Comparison of ENCODE assay signal across 28 cellular contexts in the genomic region with DNA sequence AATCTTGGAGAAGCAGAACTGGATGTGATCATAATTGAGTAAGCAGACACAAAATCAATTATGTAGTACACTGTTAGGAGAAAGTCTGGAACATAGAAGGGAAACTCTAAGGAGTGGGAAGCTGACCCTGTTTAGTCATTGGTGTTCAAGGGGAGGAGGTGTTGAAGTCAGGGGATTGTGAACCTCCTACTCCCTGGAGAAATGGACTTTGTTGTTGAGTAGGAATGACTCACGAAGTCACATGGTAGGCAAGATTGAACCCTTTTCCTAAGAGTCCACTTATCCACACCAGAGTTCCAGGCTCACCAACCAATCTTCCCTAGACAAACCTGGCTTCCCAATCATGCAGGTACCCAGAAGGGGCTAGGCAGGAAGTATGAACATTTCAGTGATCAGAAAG.
DNase-seq lines count a peak whose midpoint lies in the region; ATAC-seq, FAIRE-seq and TF ChIP-seq lines count a peak whose summit lies in the region.
"Had no signal": no experiment of that assay in that cellular context is flagged by ENCODE, and none has a peak within 500 bp of the region (broad histone marks: within the 10 kb centered on the region; RNA-seq: fewer than 3 reads in every experiment).

No MANE protein-coding gene starts in this region.

- peak; percentile 14 for DNase-seq in LHCN-M2 (ENCODE audit: low read depth)
- peak; percentile 48 for DNase-seq in bronchial epithelial cell (ENCODE audit: low read depth)
- DNase-seq in kidney tubule cell (ENCODE audit: low spot score), result peak; percentile 26
- peak; percentile 16 for DNase-seq in stromal cell of bone marrow (ENCODE audit: low read depth)
- DNase-seq in NCI-H2081 (lab: John Stamatoyannopoulos, UW), result no peak
- DNase-seq in GM19240 (ENCODE audit: insufficient read length, low spot score), result no peak
- DNase-seq: activated CD4-positive, alpha-beta T cell treated with anti-CD3 and anti-CD28 coated beads, Interleukin-2, amount 50 U/mL, for 1 hour; activated CD4-positive, CD25-positive, alpha-beta regulatory T cell; activated gamma-delta T cell treated with Interleukin-2 at 50 U/mL for 16 hours; activated naive CD8-positive, alpha-beta T cell treated with anti-CD3 and anti-CD28 coated beads, Interleukin-2, amount 10 ng/mL, durations not matched to agents 7 days and 5 days; activated T-cell treated with anti-CD3 and anti-CD28 coated beads, Interleukin-2, amount 50 U/mL, for 4 hours; esophagus squamous epithelium; IMR-90; left ventricle myocardium superior; mesendoderm; NCI-H146; NCI-H2107; NCI-H510A treated with DMSO at 0.1 percent for 48 hours; OCI-M1; posterior cingulate gyrus; right cardiac atrium; stomach; T-cell; tibial artery had no signal

- H3K27me3 ChIP-seq in bronchial epithelial cell (ENCODE audit: control insufficient read depth, insufficient read depth, low read length), result peaks cover 3% of the 10 kb centered on the region

- no peak overlapping the region for H3K4me3 ChIP-seq in bronchial epithelial cell (ENCODE audit: low read depth, low read length)
- H3K4me3 ChIP-seq: esophagus squamous epithelium, stomach, tibial artery had no signal

- TF ChIP-seq CTCF in bronchial epithelial cell (IDR thresholded peaks at IDR 0.05; ENCODE audit: insufficient read depth, low read length, severe bottlenecking), result no peak

- no peaks in the 10 kb centered on the region for H3K36me3 ChIP-seq in bronchial epithelial cell (ENCODE audit: control insufficient read depth, insufficient read depth, low read length)
- H3K36me3 ChIP-seq: esophagus squamous epithelium, stomach, tibial artery had no signal

- no peak for FAIRE-seq in bronchial epithelial cell (lab: Jason Lieb, UNC)
- FAIRE-seq: astrocyte, G401.6 had no signal

- ATAC-seq in GM19395 (IDR thresholded peaks at IDR 0.05; ENCODE audit: unreplicated experiment), result no peak
- ATAC-seq: activated T-cell treated with anti-CD3 and anti-CD28 coated beads, Interleukin-2, amount 50 U/mL, for 4 hours; HCT116; left ventricle myocardium superior; right cardiac atrium; T-cell had no signal

Comparison
In these comparisons a context has a peak if more than half of its experiments do, and no peak if none do; other contexts are left out.
1. DNase-seq: peak in LHCN-M2 (single experiment), bronchial epithelial cell (single experiment), kidney tubule cell (single experiment) and stromal cell of bone marrow (single experiment); none in NCI-H2081 (0 of 2) and GM19240 (single experiment).